In the genomic region with DNA sequence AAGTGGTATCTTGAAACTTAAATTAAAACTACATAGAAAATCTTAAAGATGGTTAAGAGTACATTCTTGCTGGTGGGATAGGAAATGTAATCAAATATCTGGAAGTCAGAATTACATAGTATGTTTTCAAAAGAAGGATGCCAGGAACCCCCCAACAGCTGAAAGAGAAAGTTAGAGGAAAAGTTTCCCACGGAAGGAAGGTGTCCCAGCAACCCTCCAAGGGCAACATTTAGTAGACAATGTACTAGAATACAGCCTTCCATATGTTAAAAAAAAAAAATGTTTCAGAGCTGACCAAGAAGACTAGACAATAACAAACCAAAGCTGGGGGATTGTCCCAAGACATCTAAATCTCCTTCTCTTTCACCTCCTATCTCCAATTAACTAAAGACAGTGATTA, we compare ENCODE assay signal across 1 cellular context.
TF ChIP-seq lines count a peak whose summit lies in the region.

No MANE protein-coding gene starts in this region.

TF ChIP-seq in endothelial cell of umbilical vein, 7 proteins besides CTCF, POLR2A, EP300 and RAD21:
- TF ChIP-seq MYC (IDR thresholded peaks at IDR 0.05; ENCODE audit: low read depth, low read length): no peak
- TF ChIP-seq, protein P1, sequence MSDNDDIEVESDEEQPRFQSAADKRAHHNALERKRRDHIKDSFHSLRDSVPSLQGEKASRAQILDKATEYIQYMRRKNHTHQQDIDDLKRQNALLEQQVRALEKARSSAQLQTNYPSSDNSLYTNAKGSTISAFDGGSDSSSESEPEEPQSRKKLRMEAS (IDR thresholded peaks at IDR 0.05; ENCODE audit: insufficient read depth, insufficient read length): no peak
- TF ChIP-seq JUN (IDR thresholded peaks at IDR 0.05; ENCODE audit: borderline replicate concordance, insufficient read depth, insufficient read length, low read depth): no peak
- no peak for TF ChIP-seq POLR2AphosphoS5 (IDR thresholded peaks at IDR 0.05; ENCODE audit: insufficient read depth, low read depth, low read length)
- no peak for TF ChIP-seq EZH2 (IDR thresholded peaks at IDR 0.05; ENCODE audit: borderline replicate concordance, low read depth, low read length, severe bottlenecking)
- TF ChIP-seq FOS (IDR thresholded peaks at IDR 0.05; ENCODE audit: borderline replicate concordance, insufficient read depth, low read length): no peak
- TF ChIP-seq GATA2 (IDR thresholded peaks at IDR 0.05; ENCODE audit: insufficient read depth, insufficient read length, low read depth, low read length): no peak
